ENCODE assay signal across 8 cellular contexts in the genomic region with DNA sequence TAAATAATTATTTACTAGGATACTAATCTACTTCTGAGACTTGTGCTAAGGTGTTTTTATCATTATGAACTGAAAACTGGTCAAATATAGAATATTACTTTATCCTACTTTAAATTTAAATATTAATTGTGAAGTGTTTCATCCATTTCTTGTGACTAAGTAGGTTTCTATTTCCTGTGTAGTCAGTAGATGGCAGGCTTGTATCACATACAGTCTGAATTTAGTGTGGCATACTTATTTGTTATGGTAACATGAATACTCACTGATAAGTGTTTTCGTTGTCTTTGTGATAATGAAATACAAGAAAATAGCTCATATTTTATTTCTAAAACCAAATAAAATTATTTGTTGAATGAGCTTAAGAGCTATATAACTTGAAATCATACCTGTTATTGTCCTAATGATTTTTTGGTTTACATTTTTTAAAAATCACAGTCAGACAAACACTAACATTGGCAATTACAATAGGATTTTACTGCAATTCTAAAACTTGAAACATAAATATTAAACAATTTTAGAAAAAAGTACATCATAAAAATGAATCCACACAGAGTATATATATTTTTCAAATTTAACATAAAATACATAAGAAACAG.
DNase-seq lines count a peak whose midpoint lies in the region; ATAC-seq, FAIRE-seq and TF ChIP-seq lines count a peak whose summit lies in the region.

No MANE protein-coding gene starts in this region.

- no peak overlapping the region for H3K27ac ChIP-seq in RWPE2 (ENCODE audit: poor library complexity, severe bottlenecking)

- no peaks in the 10 kb centered on the region for H3K4me1 ChIP-seq in RWPE2 (ENCODE audit: insufficient read depth, poor library complexity, severe bottlenecking)

- in situ Hi-C loops in ACHN (cut with HindIII; ENCODE audit: low pct_ligation_motif_present, low pct_unique_long_range_greater_than_20kb, low sequenced_read_pairs) = no loop called here

- peak; percentile 89 for TF ChIP-seq CTCF in RWPE2 (IDR thresholded peaks at IDR 0.05; ENCODE audit: poor library complexity, severe bottlenecking)
- no peak for TF ChIP-seq CTCF in omental fat pad (IDR thresholded peaks at IDR 0.05)

- H3K27me3 ChIP-seq in RWPE2 (ENCODE audit: insufficient read depth, poor library complexity, severe bottlenecking) = no peaks in the 10 kb centered on the region

- H3K36me3 ChIP-seq in RWPE2 (ENCODE audit: low read depth) = no peaks in the 10 kb centered on the region

- peak; percentile 69 for ATAC-seq in GM18909 (IDR thresholded peaks at IDR 0.05; ENCODE audit: poor library complexity, unreplicated experiment)
- ATAC-seq in RWPE2 (ENCODE audit: low read depth) = peak; percentile 31; the same call in 1 of the 3 replicates
- no peak for ATAC-seq in omental fat pad (ENCODE audit: low FRiP score)

- no peaks in the 10 kb centered on the region for H3K9me3 ChIP-seq in RWPE2 (ENCODE audit: severe bottlenecking)

- DNase-seq in ACHN (peak; percentile 61), LHCN-M2 (ENCODE audit: low read depth) (peak; percentile 1), RWPE2 (ENCODE audit: low spot score) (no peak), frontal cortex (ENCODE audit: low spot score in 2 of 2) (peak; percentile 5 to 23), omental fat pad (ENCODE audit: low spot score) (no peak), KG1 (lab: John Stamatoyannopoulos, UW) (no peak)
- DNase-seq in activated CD4-positive, CD25-positive, alpha-beta regulatory T cell (lab: John Stamatoyannopoulos, UW) = no peak

- H3K4me3 ChIP-seq in RWPE2 (ENCODE audit: severe bottlenecking) = no peak overlapping the region

- FAIRE-seq in frontal cortex (lab: Jason Lieb, UNC) = peak; percentile 95

Comparison
In these comparisons a context has a peak if more than half of its experiments do, and no peak if none do; other contexts are left out.
1. DNase-seq: peak in ACHN (single experiment), LHCN-M2 (single experiment) and frontal cortex (2 of 2); none in RWPE2 (single experiment), activated CD4-positive, CD25-positive, alpha-beta regulatory T cell (0 of 4), omental fat pad (single experiment) and KG1 (single experiment).